Comparison of ENCODE assay signal across 27 cellular contexts in the genomic region with DNA sequence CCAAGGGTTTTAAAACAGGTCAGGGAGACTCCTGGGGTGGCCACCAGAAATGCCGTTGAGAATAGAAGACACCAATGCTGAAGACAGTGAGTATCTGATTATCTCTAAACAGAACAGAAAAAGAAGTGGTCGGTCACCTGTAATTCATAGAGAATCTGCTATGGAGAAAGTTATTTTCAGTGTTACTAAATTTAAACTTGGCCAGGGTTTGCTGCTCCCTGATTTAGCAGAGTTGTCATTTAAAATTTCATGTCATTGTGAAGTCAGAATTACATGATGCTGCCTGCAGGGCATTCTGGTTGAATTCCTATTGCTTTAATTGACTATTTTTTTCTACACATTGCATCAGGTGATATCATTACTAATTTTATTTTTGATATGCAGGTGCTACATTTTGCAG.
"Had no signal": no experiment of that assay in that cellular context is flagged by ENCODE, and none has a peak within 500 bp of the region (broad histone marks: within the 10 kb centered on the region; RNA-seq: fewer than 3 reads in every experiment).

No MANE protein-coding gene starts in this region.

- H3K36me3 ChIP-seq: neutrophil, pancreas, prostate gland, right lobe of liver, spleen, stomach, thoracic aorta, thyroid gland, tibial nerve, upper lobe of left lung, vagina had no signal

- DNase-seq: naive B cell; naive thymus-derived CD8-positive, alpha-beta T cell; nephron progenitor cell; nucleus accumbens; pancreas; right cardiac atrium; right lobe of liver; spleen; stimulated activated CD4-positive, alpha-beta T cell treated with anti-CD3 and anti-CD28 coated beads, Interleukin-12 subunit alpha, Interleukin-12 subunit beta, amount 100 ng/mL, for 4 hours; stimulated activated CD4-positive, alpha-beta T cell treated with anti-CD3 and anti-CD28 coated beads, Interleukin-1b, Interleukin-23, amount 100 ng/mL, for 48 hours; stimulated activated CD4-positive, alpha-beta T cell treated with anti-CD3 and anti-CD28 coated beads, Interleukin-4, amount 100 ng/mL, for 1 hour; stimulated activated CD4-positive, alpha-beta T cell treated with anti-CD3 and anti-CD28 coated beads, Interleukin-4, amount 100 ng/mL, for 4 hours; stimulated activated naive B cell treated with anti-CD40 and anti-IgM and Interleukin-4, amounts not matched to agents 10 μg/mL and 1 μg/mL and 100 μg/mL, for 72 hours; stimulated activated naive CD4-positive, alpha-beta T cell treated with Interleukin-2 at 50 U/mL for 16 hours; stomach; thyroid gland; trophoblast cell; upper lobe of left lung had no signal

- H3K4me3 ChIP-seq: pancreas, prostate gland, right lobe of liver, skin epidermis, smooth muscle cell, spleen, stomach, thoracic aorta, thyroid gland, tibial nerve, upper lobe of left lung, vagina had no signal

- H3K4me1 ChIP-seq: pancreas, prostate gland, right lobe of liver, spleen, stomach, thyroid gland, tibial nerve, upper lobe of left lung, vagina had no signal

- H3K27me3 ChIP-seq: neutrophil, pancreas, right lobe of liver, spleen, stomach, thyroid gland, tibial nerve, upper lobe of left lung, vagina had no signal

- ATAC-seq: naive thymus-derived CD8-positive, alpha-beta T cell; natural killer cell treated with Interleukin-12 subunit alpha and Interleukin-12 subunit beta and Interleukin-15 and Interleukin-18, amount 100 ng/mL, for 72 hours; pancreas; right cardiac atrium; right lobe of liver; stimulated activated effector memory CD8-positive, alpha-beta T cell treated with anti-CD3 and anti-CD28 coated beads, Interleukin-12 subunit alpha, Interleukin-12 subunit beta, amount 100 ng/mL, for 72 hours; stimulated activated naive B cell treated with anti-CD40 and anti-IgM and Interleukin-4, amounts not matched to agents 10 μg/mL and 1 μg/mL and 100 μg/mL, for 72 hours had no signal

- H3K4me2 ChIP-seq: smooth muscle cell had no signal

- H3K9me3 ChIP-seq: neutrophil, pancreas, prostate gland, right lobe of liver, stomach, thoracic aorta, thyroid gland, tibial nerve, upper lobe of left lung, vagina had no signal

- H3K27ac ChIP-seq: neutrophil, pancreas, prostate gland, right lobe of liver, skin epidermis, spleen, stomach, thoracic aorta, thyroid gland, tibial nerve, upper lobe of left lung, vagina had no signal
